In the genomic region with DNA sequence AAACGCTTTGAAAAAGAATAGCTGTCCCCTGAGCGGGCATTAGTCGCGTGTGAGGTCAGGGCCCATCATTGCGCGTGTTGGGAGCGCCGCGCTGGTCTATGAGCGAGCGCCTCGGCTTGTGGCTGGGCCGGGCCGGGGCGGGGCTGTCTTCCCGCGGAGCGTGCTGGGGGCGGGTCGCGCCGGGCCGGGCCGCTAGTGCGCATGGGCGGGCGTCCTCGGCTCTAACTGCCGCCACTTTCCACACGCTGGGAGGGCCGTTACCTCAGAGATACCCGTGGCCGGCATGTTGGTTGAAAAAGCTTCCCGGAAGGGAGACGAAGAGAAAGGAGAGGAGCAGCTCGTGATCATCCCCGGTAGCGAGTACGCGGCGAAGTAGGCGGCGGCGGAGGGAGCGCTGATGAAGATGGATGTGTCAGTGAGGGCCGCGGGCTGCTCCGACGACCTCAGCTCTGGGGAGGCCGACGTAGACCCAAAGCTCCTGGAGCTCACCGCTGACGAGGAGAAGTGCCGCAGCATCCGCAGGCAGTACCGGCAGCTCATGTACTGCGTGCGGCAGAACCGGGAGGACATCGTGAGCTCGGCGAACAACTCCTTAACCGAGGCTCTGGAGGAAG, we compare ENCODE assay signal across 8 cellular contexts.
DNase-seq lines count a peak whose midpoint lies in the region; ATAC-seq and TF ChIP-seq lines count a peak whose summit lies in the region.

A gene (plus strand): TSS at position 202 of the 614 bp plus-strand sequence. CDS start 196 bp downstream, at position 398.

- no peak for TF ChIP-seq CTCF in coronary artery (IDR thresholded peaks at IDR 0.05)

- peak; percentile 91 for DNase-seq in activated CD4-positive, alpha-beta T cell treated with anti-CD3 and anti-CD28 coated beads, Interleukin-2, amount 50 U/mL, for 1 hour
- DNase-seq in coronary artery (ENCODE audit: low spot score) (peak; percentile 89), kidney tubule cell (ENCODE audit: low spot score) (peak; percentile 88), NCI-H524 (lab: John Stamatoyannopoulos, UW) (no peak), Kasumi-1 (lab: John Stamatoyannopoulos, UW) (no peak)
- DNase-seq in stimulated activated CD4-positive, alpha-beta T cell treated with anti-CD3 and anti-CD28 coated beads, Interleukin-1b, Interleukin-23, amount 100 ng/mL, for 1 hour (ENCODE audit: low read depth in 2 of 2), result peak; percentile 75 to 81

- peak within 1 kb of the TSS; percentile 59 to 78 for H3K27ac ChIP-seq in coronary artery

- ATAC-seq in GM18868 (IDR thresholded peaks at IDR 0.05; ENCODE audit: unreplicated experiment) (peak; percentile 57), HG03108 (IDR thresholded peaks at IDR 0.05; ENCODE audit: unreplicated experiment) (peak; percentile 90)

- peak within 1 kb of the TSS; percentile 72 for H3K4me3 ChIP-seq in coronary artery

Comparison
In these comparisons a context has a peak if more than half of its experiments do, and no peak if none do; other contexts are left out.
1. DNase-seq: peak in activated CD4-positive, alpha-beta T cell treated with anti-CD3 and anti-CD28 coated beads, Interleukin-2, amount 50 U/mL, for 1 hour (single experiment), coronary artery (single experiment), kidney tubule cell (single experiment) and stimulated activated CD4-positive, alpha-beta T cell treated with anti-CD3 and anti-CD28 coated beads, Interleukin-1b, Interleukin-23, amount 100 ng/mL, for 1 hour (2 of 2); none in NCI-H524 (0 of 2) and Kasumi-1 (0 of 2).